Comparison of ENCODE assay signal across 1 cellular context in the genomic region with DNA sequence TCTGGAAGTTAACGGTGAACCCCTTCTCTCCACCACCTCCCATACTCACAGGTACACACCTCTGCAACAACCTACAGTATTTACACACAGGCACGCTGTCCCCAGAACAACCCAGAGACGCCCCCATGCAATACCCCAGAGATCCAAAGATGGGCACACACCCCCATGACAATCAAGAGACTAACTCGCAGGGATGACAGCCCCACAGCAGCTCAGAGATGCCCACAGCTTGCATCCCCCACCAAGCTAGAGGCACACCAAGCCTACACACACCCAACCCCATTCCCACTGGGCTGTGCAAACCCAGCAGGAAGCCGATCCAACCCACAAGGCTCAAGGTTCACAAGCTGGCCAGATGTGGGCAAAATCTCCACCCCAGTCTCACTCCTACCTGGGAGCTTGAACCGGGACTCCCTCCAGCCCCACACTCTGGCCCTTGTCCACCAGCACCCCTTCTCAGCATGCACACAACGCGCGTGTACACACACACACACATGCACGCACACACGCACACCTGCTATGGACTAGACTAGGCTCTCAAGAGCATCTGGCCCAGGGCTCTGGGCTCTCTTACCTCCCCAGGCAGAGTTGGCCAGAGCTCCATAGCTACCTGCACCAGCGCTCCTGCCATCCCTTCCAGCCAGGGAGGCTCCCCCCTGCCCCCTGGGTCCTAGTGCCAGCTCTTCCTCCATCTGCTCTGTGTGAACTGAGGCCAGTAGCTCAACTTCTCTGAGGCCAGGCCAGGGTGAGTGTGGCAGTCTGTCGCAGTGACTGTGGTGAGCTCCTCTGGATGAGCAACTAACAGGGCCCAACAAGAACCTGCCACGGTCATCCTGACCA.
TF ChIP-seq lines count a peak whose summit lies in the region.

No MANE protein-coding gene starts in this region.

TF ChIP-seq in HepG2, 621 proteins besides CTCF, POLR2A, EP300 and RAD21 (continued from another document and continues in another):
- TF ChIP-seq ZNF251 (CRISPR knock-in tag; IDR thresholded peaks at IDR 0.05) (no peak), NCOA1 (CRISPR knock-in tag; IDR thresholded peaks at IDR 0.05) (no peak), YY1 (IDR thresholded peaks at IDR 0.05; ENCODE audit: insufficient read depth, insufficient replicate concordance, low read depth, low read length) (no peak), ZFP37 (CRISPR knock-in tag; IDR thresholded peaks at IDR 0.05; ENCODE audit: borderline replicate concordance) (no peak), ZNF780A (CRISPR knock-in tag; IDR thresholded peaks at IDR 0.05) (no peak), ZNF788 (CRISPR knock-in tag; IDR thresholded peaks at IDR 0.05; ENCODE audit: borderline replicate concordance) (peak; percentile 72), NFE2L1 (CRISPR knock-in tag; IDR thresholded peaks at IDR 0.05; ENCODE audit: borderline replicate concordance) (no peak), ZBTB7A (CRISPR knock-in tag; IDR thresholded peaks at IDR 0.05) (0 out of 2 replicates have a peak, but pooled peaks have one; percentile 43), SMYD3 (CRISPR knock-in tag; IDR thresholded peaks at IDR 0.05) (no peak), ZNF292 (CRISPR knock-in tag; IDR thresholded peaks at IDR 0.05; ENCODE audit: borderline replicate concordance, low read depth) (peak; percentile 86), PHF20 (CRISPR knock-in tag; IDR thresholded peaks at IDR 0.05) (no peak), ZNF124 (CRISPR knock-in tag; IDR thresholded peaks at IDR 0.05) (no peak), ZNF432 (CRISPR knock-in tag; IDR thresholded peaks at IDR 0.05; ENCODE audit: borderline replicate concordance) (no peak), ZMYM2 (CRISPR knock-in tag; IDR thresholded peaks at IDR 0.05) (no peak), FOXO1 (CRISPR knock-in tag; IDR thresholded peaks at IDR 0.05) (no peak), ZC3H4 (CRISPR knock-in tag; IDR thresholded peaks at IDR 0.05; ENCODE audit: borderline replicate concordance) (0 out of 2 replicates have a peak, but pooled peaks have one; percentile 46), MEIS1 (CRISPR knock-in tag; IDR thresholded peaks at IDR 0.05; ENCODE audit: borderline replicate concordance) (0 out of 2 replicates have a peak, but pooled peaks have one; percentile 27), ZNF891 (CRISPR knock-in tag; IDR thresholded peaks at IDR 0.05) (no peak), ZNF207 (IDR thresholded peaks at IDR 0.05; ENCODE audit: borderline replicate concordance) (no peak), EHMT2 (IDR thresholded peaks at IDR 0.05; ENCODE audit: borderline replicate concordance, low read depth, low read length) (no peak), RBAK (CRISPR knock-in tag; IDR thresholded peaks at IDR 0.05) (no peak), U2AF2 (IDR thresholded peaks at IDR 0.05; ENCODE audit: low read depth, low read length) (no peak), SATB2 (CRISPR knock-in tag; IDR thresholded peaks at IDR 0.05) (no peak), SETDB1 (CRISPR knock-in tag; IDR thresholded peaks at IDR 0.05; ENCODE audit: borderline replicate concordance) (no peak), ZKSCAN8 (CRISPR knock-in tag; IDR thresholded peaks at IDR 0.05; ENCODE audit: borderline replicate concordance) (no peak), ZNF33B (CRISPR knock-in tag; IDR thresholded peaks at IDR 0.05) (no peak), PTBP1 (IDR thresholded peaks at IDR 0.05; ENCODE audit: low read depth, low read length, poor library complexity, severe bottlenecking) (peak; percentile 38)
- TF ChIP-seq, protein P1, sequence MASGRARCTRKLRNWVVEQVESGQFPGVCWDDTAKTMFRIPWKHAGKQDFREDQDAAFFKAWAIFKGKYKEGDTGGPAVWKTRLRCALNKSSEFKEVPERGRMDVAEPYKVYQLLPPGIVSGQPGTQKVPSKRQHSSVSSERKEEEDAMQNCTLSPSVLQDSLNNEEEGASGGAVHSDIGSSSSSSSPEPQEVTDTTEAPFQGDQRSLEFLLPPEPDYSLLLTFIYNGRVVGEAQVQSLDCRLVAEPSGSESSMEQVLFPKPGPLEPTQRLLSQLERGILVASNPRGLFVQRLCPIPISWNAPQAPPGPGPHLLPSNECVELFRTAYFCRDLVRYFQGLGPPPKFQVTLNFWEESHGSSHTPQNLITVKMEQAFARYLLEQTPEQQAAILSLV (CRISPR knock-in tag; IDR thresholded peaks at IDR 0.05; ENCODE audit: borderline replicate concordance): 0 out of 2 replicates have a peak, but pooled peaks have one; percentile 69
- TF ChIP-seq, protein P2, sequence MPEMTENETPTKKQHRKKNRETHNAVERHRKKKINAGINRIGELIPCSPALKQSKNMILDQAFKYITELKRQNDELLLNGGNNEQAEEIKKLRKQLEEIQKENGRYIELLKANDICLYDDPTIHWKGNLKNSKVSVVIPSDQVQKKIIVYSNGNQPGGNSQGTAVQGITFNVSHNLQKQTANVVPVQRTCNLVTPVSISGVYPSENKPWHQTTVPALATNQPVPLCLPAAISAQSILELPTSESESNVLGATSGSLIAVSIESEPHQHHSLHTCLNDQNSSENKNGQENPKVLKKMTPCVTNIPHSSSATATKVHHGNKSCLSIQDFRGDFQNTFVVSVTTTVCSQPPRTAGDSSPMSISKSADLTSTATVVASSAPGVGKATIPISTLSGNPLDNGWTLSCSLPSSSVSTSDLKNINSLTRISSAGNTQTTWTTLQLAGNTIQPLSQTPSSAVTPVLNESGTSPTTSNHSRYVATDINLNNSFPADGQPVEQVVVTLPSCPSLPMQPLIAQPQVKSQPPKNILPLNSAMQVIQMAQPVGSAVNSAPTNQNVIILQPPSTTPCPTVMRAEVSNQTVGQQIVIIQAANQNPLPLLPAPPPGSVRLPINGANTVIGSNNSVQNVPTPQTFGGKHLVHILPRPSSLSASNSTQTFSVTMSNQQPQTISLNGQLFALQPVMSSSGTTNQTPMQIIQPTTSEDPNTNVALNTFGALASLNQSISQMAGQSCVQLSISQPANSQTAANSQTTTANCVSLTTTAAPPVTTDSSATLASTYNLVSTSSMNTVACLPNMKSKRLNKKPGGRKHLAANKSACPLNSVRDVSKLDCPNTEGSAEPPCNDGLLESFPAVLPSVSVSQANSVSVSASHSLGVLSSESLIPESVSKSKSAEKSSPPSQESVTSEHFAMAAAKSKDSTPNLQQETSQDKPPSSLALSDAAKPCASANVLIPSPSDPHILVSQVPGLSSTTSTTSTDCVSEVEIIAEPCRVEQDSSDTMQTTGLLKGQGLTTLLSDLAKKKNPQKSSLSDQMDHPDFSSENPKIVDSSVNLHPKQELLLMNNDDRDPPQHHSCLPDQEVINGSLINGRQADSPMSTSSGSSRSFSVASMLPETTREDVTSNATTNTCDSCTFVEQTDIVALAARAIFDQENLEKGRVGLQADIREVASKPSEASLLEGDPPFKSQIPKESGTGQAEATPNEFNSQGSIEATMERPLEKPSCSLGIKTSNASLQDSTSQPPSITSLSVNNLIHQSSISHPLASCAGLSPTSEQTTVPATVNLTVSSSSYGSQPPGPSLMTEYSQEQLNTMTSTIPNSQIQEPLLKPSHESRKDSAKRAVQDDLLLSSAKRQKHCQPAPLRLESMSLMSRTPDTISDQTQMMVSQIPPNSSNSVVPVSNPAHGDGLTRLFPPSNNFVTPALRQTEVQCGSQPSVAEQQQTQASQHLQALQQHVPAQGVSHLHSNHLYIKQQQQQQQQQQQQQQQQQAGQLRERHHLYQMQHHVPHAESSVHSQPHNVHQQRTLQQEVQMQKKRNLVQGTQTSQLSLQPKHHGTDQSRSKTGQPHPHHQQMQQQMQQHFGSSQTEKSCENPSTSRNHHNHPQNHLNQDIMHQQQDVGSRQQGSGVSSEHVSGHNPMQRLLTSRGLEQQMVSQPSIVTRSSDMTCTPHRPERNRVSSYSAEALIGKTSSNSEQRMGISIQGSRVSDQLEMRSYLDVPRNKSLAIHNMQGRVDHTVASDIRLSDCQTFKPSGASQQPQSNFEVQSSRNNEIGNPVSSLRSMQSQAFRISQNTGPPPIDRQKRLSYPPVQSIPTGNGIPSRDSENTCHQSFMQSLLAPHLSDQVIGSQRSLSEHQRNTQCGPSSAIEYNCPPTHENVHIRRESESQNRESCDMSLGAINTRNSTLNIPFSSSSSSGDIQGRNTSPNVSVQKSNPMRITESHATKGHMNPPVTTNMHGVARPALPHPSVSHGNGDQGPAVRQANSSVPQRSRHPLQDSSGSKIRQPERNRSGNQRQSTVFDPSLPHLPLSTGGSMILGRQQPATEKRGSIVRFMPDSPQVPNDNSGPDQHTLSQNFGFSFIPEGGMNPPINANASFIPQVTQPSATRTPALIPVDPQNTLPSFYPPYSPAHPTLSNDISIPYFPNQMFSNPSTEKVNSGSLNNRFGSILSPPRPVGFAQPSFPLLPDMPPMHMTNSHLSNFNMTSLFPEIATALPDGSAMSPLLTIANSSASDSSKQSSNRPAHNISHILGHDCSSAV (CRISPR knock-in tag; IDR thresholded peaks at IDR 0.05; ENCODE audit: borderline replicate concordance): no peak
- TF ChIP-seq, protein P3, sequence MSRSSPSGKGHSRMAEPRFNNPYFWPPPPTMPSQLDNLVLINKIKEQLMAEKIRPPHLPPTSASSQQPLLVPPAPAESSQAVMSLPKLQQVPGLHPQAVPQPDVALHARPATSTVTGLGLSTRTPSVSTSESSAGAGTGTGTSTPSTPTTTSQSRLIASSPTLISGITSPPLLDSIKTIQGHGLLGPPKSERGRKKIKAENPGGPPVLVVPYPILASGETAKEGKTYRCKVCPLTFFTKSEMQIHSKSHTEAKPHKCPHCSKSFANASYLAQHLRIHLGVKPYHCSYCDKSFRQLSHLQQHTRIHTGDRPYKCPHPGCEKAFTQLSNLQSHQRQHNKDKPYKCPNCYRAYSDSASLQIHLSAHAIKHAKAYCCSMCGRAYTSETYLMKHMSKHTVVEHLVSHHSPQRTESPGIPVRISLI (CRISPR knock-in tag; IDR thresholded peaks at IDR 0.05; ENCODE audit: borderline replicate concordance): no peak
- TF ChIP-seq, protein P4, sequence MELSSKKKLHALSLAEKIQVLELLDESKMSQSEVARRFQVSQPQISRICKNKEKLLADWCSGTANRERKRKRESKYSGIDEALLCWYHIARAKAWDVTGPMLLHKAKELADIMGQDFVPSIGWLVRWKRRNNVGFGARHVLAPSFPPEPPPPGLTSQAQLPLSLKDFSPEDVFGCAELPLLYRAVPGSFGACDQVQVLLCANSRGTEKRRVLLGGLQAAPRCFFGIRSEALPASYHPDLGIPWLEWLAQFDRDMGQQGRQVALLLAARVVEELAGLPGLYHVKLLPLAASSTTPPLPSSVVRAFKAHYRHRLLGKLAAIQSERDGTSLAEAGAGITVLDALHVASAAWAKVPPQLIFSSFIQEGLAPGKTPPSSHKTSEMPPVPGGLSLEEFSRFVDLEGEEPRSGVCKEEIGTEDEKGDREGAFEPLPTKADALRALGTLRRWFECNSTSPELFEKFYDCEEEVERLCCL (CRISPR knock-in tag; IDR thresholded peaks at IDR 0.05; ENCODE audit: borderline replicate concordance): no peak; the same call in 1 of the 2 replicates
- TF ChIP-seq, protein P5, sequence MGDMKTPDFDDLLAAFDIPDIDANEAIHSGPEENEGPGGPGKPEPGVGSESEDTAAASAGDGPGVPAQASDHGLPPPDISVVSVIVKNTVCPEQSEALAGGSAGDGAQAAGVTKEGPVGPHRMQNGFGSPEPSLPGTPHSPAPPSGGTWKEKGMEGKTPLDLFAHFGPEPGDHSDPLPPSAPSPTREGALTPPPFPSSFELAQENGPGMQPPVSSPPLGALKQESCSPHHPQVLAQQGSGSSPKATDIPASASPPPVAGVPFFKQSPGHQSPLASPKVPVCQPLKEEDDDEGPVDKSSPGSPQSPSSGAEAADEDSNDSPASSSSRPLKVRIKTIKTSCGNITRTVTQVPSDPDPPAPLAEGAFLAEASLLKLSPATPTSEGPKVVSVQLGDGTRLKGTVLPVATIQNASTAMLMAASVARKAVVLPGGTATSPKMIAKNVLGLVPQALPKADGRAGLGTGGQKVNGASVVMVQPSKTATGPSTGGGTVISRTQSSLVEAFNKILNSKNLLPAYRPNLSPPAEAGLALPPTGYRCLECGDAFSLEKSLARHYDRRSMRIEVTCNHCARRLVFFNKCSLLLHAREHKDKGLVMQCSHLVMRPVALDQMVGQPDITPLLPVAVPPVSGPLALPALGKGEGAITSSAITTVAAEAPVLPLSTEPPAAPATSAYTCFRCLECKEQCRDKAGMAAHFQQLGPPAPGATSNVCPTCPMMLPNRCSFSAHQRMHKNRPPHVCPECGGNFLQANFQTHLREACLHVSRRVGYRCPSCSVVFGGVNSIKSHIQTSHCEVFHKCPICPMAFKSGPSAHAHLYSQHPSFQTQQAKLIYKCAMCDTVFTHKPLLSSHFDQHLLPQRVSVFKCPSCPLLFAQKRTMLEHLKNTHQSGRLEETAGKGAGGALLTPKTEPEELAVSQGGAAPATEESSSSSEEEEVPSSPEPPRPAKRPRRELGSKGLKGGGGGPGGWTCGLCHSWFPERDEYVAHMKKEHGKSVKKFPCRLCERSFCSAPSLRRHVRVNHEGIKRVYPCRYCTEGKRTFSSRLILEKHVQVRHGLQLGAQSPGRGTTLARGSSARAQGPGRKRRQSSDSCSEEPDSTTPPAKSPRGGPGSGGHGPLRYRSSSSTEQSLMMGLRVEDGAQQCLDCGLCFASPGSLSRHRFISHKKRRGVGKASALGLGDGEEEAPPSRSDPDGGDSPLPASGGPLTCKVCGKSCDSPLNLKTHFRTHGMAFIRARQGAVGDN (CRISPR knock-in tag; IDR thresholded peaks at IDR 0.05): peak; percentile 83
- TF ChIP-seq, protein P6, sequence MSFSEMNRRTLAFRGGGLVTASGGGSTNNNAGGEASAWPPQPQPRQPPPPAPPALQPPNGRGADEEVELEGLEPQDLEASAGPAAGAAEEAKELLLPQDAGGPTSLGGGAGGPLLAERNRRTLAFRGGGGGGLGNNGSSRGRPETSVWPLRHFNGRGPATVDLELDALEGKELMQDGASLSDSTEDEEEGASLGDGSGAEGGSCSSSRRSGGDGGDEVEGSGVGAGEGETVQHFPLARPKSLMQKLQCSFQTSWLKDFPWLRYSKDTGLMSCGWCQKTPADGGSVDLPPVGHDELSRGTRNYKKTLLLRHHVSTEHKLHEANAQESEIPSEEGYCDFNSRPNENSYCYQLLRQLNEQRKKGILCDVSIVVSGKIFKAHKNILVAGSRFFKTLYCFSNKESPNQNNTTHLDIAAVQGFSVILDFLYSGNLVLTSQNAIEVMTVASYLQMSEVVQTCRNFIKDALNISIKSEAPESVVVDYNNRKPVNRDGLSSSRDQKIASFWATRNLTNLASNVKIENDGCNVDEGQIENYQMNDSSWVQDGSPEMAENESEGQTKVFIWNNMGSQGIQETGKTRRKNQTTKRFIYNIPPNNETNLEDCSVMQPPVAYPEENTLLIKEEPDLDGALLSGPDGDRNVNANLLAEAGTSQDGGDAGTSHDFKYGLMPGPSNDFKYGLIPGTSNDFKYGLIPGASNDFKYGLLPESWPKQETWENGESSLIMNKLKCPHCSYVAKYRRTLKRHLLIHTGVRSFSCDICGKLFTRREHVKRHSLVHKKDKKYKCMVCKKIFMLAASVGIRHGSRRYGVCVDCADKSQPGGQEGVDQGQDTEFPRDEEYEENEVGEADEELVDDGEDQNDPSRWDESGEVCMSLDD (CRISPR knock-in tag; IDR thresholded peaks at IDR 0.05; ENCODE audit: borderline replicate concordance): peak; percentile 74; the same call in 1 of the 2 replicates
- TF ChIP-seq, protein P7, sequence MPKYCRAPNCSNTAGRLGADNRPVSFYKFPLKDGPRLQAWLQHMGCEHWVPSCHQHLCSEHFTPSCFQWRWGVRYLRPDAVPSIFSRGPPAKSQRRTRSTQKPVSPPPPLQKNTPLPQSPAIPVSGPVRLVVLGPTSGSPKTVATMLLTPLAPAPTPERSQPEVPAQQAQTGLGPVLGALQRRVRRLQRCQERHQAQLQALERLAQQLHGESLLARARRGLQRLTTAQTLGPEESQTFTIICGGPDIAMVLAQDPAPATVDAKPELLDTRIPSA (CRISPR knock-in tag; IDR thresholded peaks at IDR 0.05; ENCODE audit: borderline replicate concordance): no peak
